ENCODE assay signal across 9 cellular contexts in the genomic region with DNA sequence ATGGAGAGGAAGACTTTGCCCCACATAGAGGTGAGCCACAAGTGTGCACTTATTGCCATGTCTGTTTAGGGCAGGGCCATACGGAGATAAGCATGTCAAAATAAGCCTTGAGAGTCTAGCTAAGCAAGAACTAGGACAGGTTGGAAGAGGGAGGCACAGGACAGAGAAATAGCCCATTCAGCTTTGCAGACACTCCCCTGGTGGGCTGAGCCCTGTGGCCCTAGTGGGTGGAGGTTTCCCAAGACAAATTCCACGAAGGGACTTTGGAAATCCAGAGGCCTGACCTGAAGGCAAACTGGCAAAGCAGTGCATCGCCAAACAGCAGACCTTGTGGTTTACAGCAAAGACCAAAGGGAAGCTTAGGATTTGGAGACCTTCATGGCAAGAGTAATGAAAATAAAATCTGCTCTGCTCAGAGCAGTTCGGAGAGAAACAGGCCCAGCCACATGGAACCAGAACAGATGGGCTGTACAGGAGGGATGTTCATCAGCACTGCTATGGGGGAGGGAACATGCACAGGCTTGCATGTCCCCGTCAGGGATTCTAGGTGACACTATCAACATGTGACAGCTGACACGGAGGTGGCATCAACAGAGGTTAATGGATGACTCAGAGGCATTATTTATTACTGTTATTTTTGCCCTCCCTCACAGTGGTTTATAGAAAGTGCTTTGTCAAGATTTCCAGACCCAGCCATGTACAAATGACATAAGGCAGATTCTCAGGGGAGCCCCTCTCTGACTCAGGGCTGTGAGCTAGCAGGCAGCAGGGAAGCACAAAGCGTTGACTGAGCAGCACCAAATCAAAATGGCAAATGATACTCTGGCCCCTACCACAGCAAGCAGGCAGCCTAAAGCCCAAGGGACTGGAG.
DNase-seq lines count a peak whose midpoint lies in the region; ATAC-seq and TF ChIP-seq lines count a peak whose summit lies in the region.
"Had no signal": no experiment of that assay in that cellular context is flagged by ENCODE, and none has a peak within 500 bp of the region (broad histone marks: within the 10 kb centered on the region; RNA-seq: fewer than 3 reads in every experiment).

No MANE protein-coding gene starts in this region.

- no peaks in the 10 kb centered on the region for H3K36me3 Mint-ChIP-seq in mesothelial cell of epicardium

- H3K9me3 Mint-ChIP-seq in mesothelial cell of epicardium, result no peaks in the 10 kb centered on the region

- in situ Hi-C loops in astrocyte of the spinal cord (cut with HindIII; ENCODE audit: low sequenced_read_pairs), result no loop called here

- peak; percentile 42 for DNase-seq in GM12864 (ENCODE audit: low read depth)
- DNase-seq in GM20000 (ENCODE audit: low spot score), result peak; percentile 63
- DNase-seq in astrocyte of the spinal cord (ENCODE audit: low read depth, low spot score), result peak; percentile 68
- no peak for DNase-seq in mesothelial cell of epicardium (ENCODE audit: low spot score in 2 of 2, unreplicated experiment in 2 of 2)
- no peak for DNase-seq in KG1 (lab: John Stamatoyannopoulos, UW)
- no peak for DNase-seq in central memory CD4-positive, alpha-beta T cell

- peaks cover 18% of the 10 kb centered on the region for H3K4me1 Mint-ChIP-seq in mesothelial cell of epicardium

- peak; percentile 83 for ATAC-seq in HG03439 (IDR thresholded peaks at IDR 0.05; ENCODE audit: unreplicated experiment)
- no peak for ATAC-seq in HG03097 (IDR thresholded peaks at IDR 0.05; ENCODE audit: low FRiP score, unreplicated experiment)

- H3K4me3 ChIP-seq in GM12864 (ENCODE audit: low read depth, low read length), result no peak overlapping the region
- H3K4me3 ChIP-seq in astrocyte of the spinal cord (ENCODE audit: low read depth, low read length), result no peak overlapping the region
- H3K4me3 ChIP-seq: SK-N-MC had no signal

- H3K27me3 Mint-ChIP-seq in mesothelial cell of epicardium (ENCODE audit: low read depth), result no peaks in the 10 kb centered on the region

- H3K4me3 Mint-ChIP-seq in mesothelial cell of epicardium, result no peak overlapping the region

- peak overlapping the region; percentile 84 for H3K27ac Mint-ChIP-seq in mesothelial cell of epicardium

- no peak for TF ChIP-seq CTCF in GM12864 (IDR thresholded peaks at IDR 0.05; ENCODE audit: low read depth, low read length, missing control alignments)
- TF ChIP-seq CTCF in GM20000 (IDR thresholded peaks at IDR 0.05; ENCODE audit: extremely low read depth, missing control alignments), result no peak
- TF ChIP-seq CTCF in astrocyte of the spinal cord (IDR thresholded peaks at IDR 0.05; ENCODE audit: low read depth, low read length), result no peak
- TF ChIP-seq CTCF in mesothelial cell of epicardium (IDR thresholded peaks at IDR 0.05; ENCODE audit: unreplicated experiment), result no peak

Comparison
In these comparisons a context has a peak if more than half of its experiments do, and no peak if none do; other contexts are left out.
1. DNase-seq: peak in GM12864 (single experiment), GM20000 (single experiment) and astrocyte of the spinal cord (single experiment); none in mesothelial cell of epicardium (0 of 2), KG1 (single experiment) and central memory CD4-positive, alpha-beta T cell (single experiment).